Comparison of ENCODE assay signal across 8 cellular contexts in genomic region chr14:20461230-20462141, GRCh38. TPM values are rescaled to one million over a fixed set of nuclear protein-coding genes. Genes with fewer than 3 reads are reported as not detected.
DNase-seq lines count a peak whose midpoint lies in the region; ATAC-seq and TF ChIP-seq lines count a peak whose summit lies in the region.

TSS of gene PIP4P1 (minus strand) at chr14:20461434. CDS start at chr14:20461325, 109 bp downstream.

- intact Hi-C loops in Panc1 (cut with micrococcal nuclease; ENCODE audit: unreplicated experiment) = no loop called here

- no peak for TF ChIP-seq CTCF in Panc1 (IDR thresholded peaks at IDR 0.05)

- POLR2A ChIA-PET in Panc1 (lab: Charles Lee) = interaction anchor here (1.1 to 1.2 kb wide), 2 partner anchors 8 to 118 kb away, joined by 4 to 5 read pairs; partner anchors contain the start of genes PARP2 and PNP

- H3K9ac ChIP-seq in mucosa of rectum (ENCODE audit: low read depth in 1 of 2, low read length in 2 of 2) = peak within 1 kb of the TSS; percentile 76 to 94

- peak within 1 kb of the TSS; percentile 91 for H3K27ac ChIP-seq in Panc1 (ENCODE audit: low read length)
- peak within 1 kb of the TSS; percentile 97 to 98 for H3K27ac ChIP-seq in mucosa of rectum (ENCODE audit: low read depth in 2 of 2, low read length in 2 of 2)

- H3K4me1 ChIP-seq in Panc1 (ENCODE audit: control insufficient read depth, insufficient read depth, low read length) (peaks cover 34% of the 10 kb centered on the region), mucosa of rectum (ENCODE audit: control insufficient read depth in 2 of 2, insufficient read depth in 2 of 2, low read length in 2 of 2) (peaks cover 15 to 18% of the 10 kb centered on the region in 2 donors)

- H3K27me3 ChIP-seq in Panc1 (ENCODE audit: control insufficient read depth, insufficient read depth, low read length) (no peaks in the 10 kb centered on the region), mucosa of rectum (ENCODE audit: control insufficient read depth in 2 of 2, insufficient read depth in 2 of 2, low read length in 2 of 2) (no peaks in the 10 kb centered on the region)

- H3K4me3 Mint-ChIP-seq in activated T-cell treated with anti-CD3 and anti-CD28 coated beads, Interleukin-2, amount 50 U/mL, for 4 hours = peak within 1 kb of the TSS; percentile 91

- H3K9me3 ChIP-seq in Panc1 (ENCODE audit: control insufficient read depth, insufficient read depth, low read depth, low read length) (no peaks in the 10 kb centered on the region), mucosa of rectum (ENCODE audit: control insufficient read depth in 2 of 2, low read length in 2 of 2) (no peaks in the 10 kb centered on the region)

- peak; percentile 93 for TF ChIP-seq POLR2A in erythroblast (IDR thresholded peaks at IDR 0.05; ENCODE audit: low read length)

- ATAC-seq in GM21723 (IDR thresholded peaks at IDR 0.05; ENCODE audit: unreplicated experiment) = peak; percentile 94
- ATAC-seq in Panc1 = peak; percentile 95
- ATAC-seq in activated T-cell treated with anti-CD3 and anti-CD28 coated beads, Interleukin-2, amount 50 U/mL, for 4 hours = peak; percentile 94 to 95

- H3K36me3 ChIP-seq in Panc1 (ENCODE audit: control insufficient read depth, insufficient read depth, low read length) = peaks cover 4% of the 10 kb centered on the region; the same call in 1 of the 2 replicates
- peaks cover 26 to 34% of the 10 kb centered on the region in 2 donors for H3K36me3 ChIP-seq in mucosa of rectum (ENCODE audit: control insufficient read depth in 2 of 2, insufficient read depth in 2 of 2, low read length in 2 of 2)

- H3K4me3 ChIP-seq in Panc1 (ENCODE audit: low read depth in 2 of 2, low read length in 2 of 2) = peak within 1 kb of the TSS; percentile 82 to 91
- peak within 1 kb of the TSS; percentile 84 to 91 for H3K4me3 ChIP-seq in mucosa of rectum (ENCODE audit: low read length in 2 of 2)

- H3K27me3 Mint-ChIP-seq in activated T-cell treated with anti-CD3 and anti-CD28 coated beads, Interleukin-2, amount 50 U/mL, for 4 hours (ENCODE audit: low read depth) = no peaks in the 10 kb centered on the region

- peaks cover 31% of the 10 kb centered on the region for H3K36me3 Mint-ChIP-seq in activated T-cell treated with anti-CD3 and anti-CD28 coated beads, Interleukin-2, amount 50 U/mL, for 4 hours (ENCODE audit: insufficient read depth)

- H3K4me1 Mint-ChIP-seq in activated T-cell treated with anti-CD3 and anti-CD28 coated beads, Interleukin-2, amount 50 U/mL, for 4 hours (ENCODE audit: low read depth) = peaks cover 25% of the 10 kb centered on the region

- in situ Hi-C loops in Panc1 (cut with HindIII; ENCODE audit: low pct_unique_long_range_greater_than_20kb, low sequenced_read_pairs) = no loop called here

- CTCF ChIA-PET in Panc1 (lab: Charles Lee) = interaction anchor here (0.5 to 0.8 kb wide), 3 partner anchors 145 to 817 kb away, joined by 3 to 4 read pairs (median 4); no protein-coding TSS in a partner anchor

- DNase-seq in DMS53 (lab: John Stamatoyannopoulos, UW) (peak; percentile 97), KG1 (lab: John Stamatoyannopoulos, UW) (peak; percentile 95), Panc1 (ENCODE audit: low read depth, low spot score) (peak; percentile 98), erythroblast (lab: John Stamatoyannopoulos, UW) (peak; percentile 99 to 100)
- DNase-seq in activated T-cell treated with anti-CD3 and anti-CD28 coated beads, Interleukin-2, amount 50 U/mL, for 4 hours = peak; percentile 97
- peak; percentile 98 for DNase-seq in stimulated activated CD8-positive, alpha-beta memory T cell treated with anti-CD3 and anti-CD28 coated beads, Interleukin-4, amount 100 ng/mL, for 48 hours

- no TSS peak for BruUV-seq in Panc1 (replicated peaks; lab: Mats Ljungman, UMichigan)

- no peaks in the 10 kb centered on the region for H3K9me3 Mint-ChIP-seq in activated T-cell treated with anti-CD3 and anti-CD28 coated beads, Interleukin-2, amount 50 U/mL, for 4 hours

RNA-seq across cellular contexts. Expression of gene PIP4P1, which starts in this region (rescaled TPM):
- 34.8 TPM for total RNA-seq in Panc1 (2021; ENCODE audit: unreplicated experiment)
- 25.9 TPM for polyA plus RNA-seq in Panc1 (2012; ENCODE audit: insufficient read length)
- total RNA-seq in activated T-cell treated with anti-CD3 and anti-CD28 coated beads, Interleukin-2, amount 50 U/mL, for 4 hours = 10 to 100 TPM; 33.6 to 43.4 (median 39.9) TPM

Comparison
In these comparisons a context has a peak if more than half of its experiments do, and no peak if none do; other contexts are left out.
1. Peak in every context shown above with its lines: DNase-seq, ATAC-seq, H3K4me3 ChIP-seq and H3K27ac ChIP-seq.